10 cellular contexts compared by ENCODE assay signal in genomic region chr3:49327485-49327884, GRCh38. TPM values are rescaled to one million over a fixed set of nuclear protein-coding genes. Genes with fewer than 3 reads are reported as not detected.
A peak's percentile ranks its signal among the peaks of the same experiment; 100 is the strongest.
DNase-seq lines count a peak whose midpoint lies in the region; TF ChIP-seq lines count a peak whose summit lies in the region.
"Had no signal": no experiment of that assay in that cellular context is flagged by ENCODE, and none has a peak within 500 bp of the region (broad histone marks: within the 10 kb centered on the region; RNA-seq: fewer than 3 reads in every experiment).

No MANE protein-coding gene starts in this region.

- H3K4me3 ChIP-seq in GM12865 (ENCODE audit: low read depth, low read length) (no peak overlapping the region), epithelial cell of esophagus (ENCODE audit: low read length) (no peak overlapping the region)
- H3K4me3 ChIP-seq: lung, upper lobe of left lung had no signal

- no peak for DNase-seq in GM12865 (ENCODE audit: low read depth)
- DNase-seq in NAMALWA (ENCODE audit: low spot score), result peak; percentile 10
- no peak for DNase-seq in epithelial cell of esophagus (ENCODE audit: low read depth)
- DNase-seq in osteocyte (ENCODE audit: extremely low spot score, unreplicated experiment), result no peak
- DNase-seq in NCI-H2227 treated with DMSO at 0.1 percent for 48 hours (lab: John Stamatoyannopoulos, UW), result no peak
- no peak for DNase-seq in NCI-H1694 (lab: John Stamatoyannopoulos, UW)
- DNase-seq in NOMO-1 treated with DMSO at 0.1 percent for 48 hours (lab: John Stamatoyannopoulos, UW; ENCODE audit: unreplicated experiment), result no peak
- DNase-seq: activated naive CD4-positive, alpha-beta T cell treated with anti-CD3 and anti-CD28 coated beads, Interleukin-2, amount 10 ng/mL, durations not matched to agents 7 days and 5 days; upper lobe of left lung had no signal

- H3K27ac Mint-ChIP-seq in osteocyte (ENCODE audit: unreplicated experiment), result no peak overlapping the region
- H3K27ac Mint-ChIP-seq: activated naive CD4-positive, alpha-beta T cell treated with anti-CD3 and anti-CD28 coated beads, Interleukin-2, amount 10 ng/mL, durations not matched to agents 7 days and 5 days had no signal

- H3K27me3 Mint-ChIP-seq in osteocyte (ENCODE audit: unreplicated experiment), result no peaks in the 10 kb centered on the region
- H3K27me3 Mint-ChIP-seq: activated naive CD4-positive, alpha-beta T cell treated with anti-CD3 and anti-CD28 coated beads, Interleukin-2, amount 10 ng/mL, durations not matched to agents 7 days and 5 days had no signal

- TF ChIP-seq CTCF in GM12865 (IDR thresholded peaks at IDR 0.05; ENCODE audit: insufficient read depth, low read depth, low read length, missing control alignments), result peak; percentile 23
- TF ChIP-seq CTCF in epithelial cell of esophagus (IDR thresholded peaks at IDR 0.05; ENCODE audit: insufficient read depth, low read depth, low read length, missing control alignments), result peak; percentile 42
- TF ChIP-seq CTCF in osteocyte (IDR thresholded peaks at IDR 0.05), result peak; percentile 36

- no peak overlapping the region for H3K4me3 Mint-ChIP-seq in osteocyte (ENCODE audit: unreplicated experiment)
- H3K4me3 Mint-ChIP-seq: activated naive CD4-positive, alpha-beta T cell treated with anti-CD3 and anti-CD28 coated beads, Interleukin-2, amount 10 ng/mL, durations not matched to agents 7 days and 5 days had no signal

- H3K9me3 Mint-ChIP-seq in osteocyte (ENCODE audit: unreplicated experiment), result no peaks in the 10 kb centered on the region
- H3K9me3 Mint-ChIP-seq: activated naive CD4-positive, alpha-beta T cell treated with anti-CD3 and anti-CD28 coated beads, Interleukin-2, amount 10 ng/mL, durations not matched to agents 7 days and 5 days had no signal

- H3K36me3 Mint-ChIP-seq in osteocyte (ENCODE audit: unreplicated experiment), result peaks cover 38% of the 10 kb centered on the region

- H3K4me1 Mint-ChIP-seq in osteocyte (ENCODE audit: unreplicated experiment), result no peaks in the 10 kb centered on the region
- H3K4me1 Mint-ChIP-seq: activated naive CD4-positive, alpha-beta T cell treated with anti-CD3 and anti-CD28 coated beads, Interleukin-2, amount 10 ng/mL, durations not matched to agents 7 days and 5 days had no signal

RNA-seq across cellular contexts. Expression of gene USP4, which starts 12.4 kb away (rescaled TPM):
- 42.9 and 44.3 TPM in 2 replicates for total RNA-seq in osteocyte

RNA-seq across cellular contexts. Expression of gene GPX1, which starts 30.7 kb away (rescaled TPM):
- total RNA-seq in osteocyte, result 91.6 and 98.9 TPM in 2 replicates

RNA-seq across cellular contexts. Expression of gene C3orf62, which starts 50.5 kb away (rescaled TPM):
- total RNA-seq in osteocyte, result 8.4 and 9.4 TPM in 2 replicates
